Comparison of ENCODE assay signal across 16 cellular contexts in genomic region chr2:56483081-56483480, GRCh38.
DNase-seq lines count a peak whose midpoint lies in the region; ATAC-seq, FAIRE-seq and TF ChIP-seq lines count a peak whose summit lies in the region.
"Had no signal": no experiment of that assay in that cellular context is flagged by ENCODE, and none has a peak within 500 bp of the region (broad histone marks: within the 10 kb centered on the region; RNA-seq: fewer than 3 reads in every experiment).

No MANE protein-coding gene starts in this region.

- H3K79me2 ChIP-seq in mammary epithelial cell (ENCODE audit: insufficient read depth, low read length): no peaks in the 10 kb centered on the region

- no peaks in the 10 kb centered on the region for H4K20me1 ChIP-seq in mammary epithelial cell (ENCODE audit: insufficient read depth, low read length)

- peak; percentile 4 for DNase-seq in AG08395 (ENCODE audit: low spot score)
- peak; percentile 24 for DNase-seq in EL
- peak; percentile 55 for DNase-seq in RCC 7860 (ENCODE audit: low spot score)
- peak; percentile 37 for DNase-seq in kidney tubule cell (ENCODE audit: low spot score)
- DNase-seq in gastrocnemius medialis: no peak
- no peak for DNase-seq in mammary epithelial cell
- DNase-seq in activated naive CD8-positive, alpha-beta T cell treated with anti-CD3 and anti-CD28 coated beads, Interleukin-2, amount 50 U/mL, for 24 hours: no peak
- no peak for DNase-seq in activated CD4-positive, CD25-positive, alpha-beta regulatory T cell treated with anti-CD3 and anti-CD28 coated beads, Interleukin-2, amount 50 U/mL, for 72 hours
- DNase-seq: CD4-positive, alpha-beta T cell; DMS53; GM23248; NCI-H1048; NCI-H146; NCI-H2081 treated with DMSO at 0.1 percent for 48 hours; NCI-H526; SIG-M5 had no signal

- no peaks in the 10 kb centered on the region for H3K36me3 Mint-ChIP-seq in activated naive CD8-positive, alpha-beta T cell treated with anti-CD3 and anti-CD28 coated beads, Interleukin-2, amount 50 U/mL, for 24 hours (ENCODE audit: low read depth)

- no peak overlapping the region for H2AFZ ChIP-seq in mammary epithelial cell (ENCODE audit: low read depth, low read length)
- H2AFZ ChIP-seq: GM23248 had no signal

- H3K4me1 Mint-ChIP-seq in activated naive CD8-positive, alpha-beta T cell treated with anti-CD3 and anti-CD28 coated beads, Interleukin-2, amount 50 U/mL, for 24 hours: no peaks in the 10 kb centered on the region

- no peak overlapping the region for H3K9ac ChIP-seq in mammary epithelial cell (ENCODE audit: insufficient read depth, low read length)
- H3K9ac ChIP-seq: GM23248 had no signal

- 24% methylated on average over 2 of the region's 2 CpGs for WGBS in mammary epithelial cell (ENCODE audit: low coverage, missing lambda C conversion rate)

- H3K27me3 ChIP-seq in gastrocnemius medialis (no peaks in the 10 kb centered on the region), mammary epithelial cell (ENCODE audit: insufficient read depth, low read length) (no peaks in the 10 kb centered on the region)

- intact Hi-C loops in gastrocnemius medialis (cut with DNase I; ENCODE audit: low total_unique reads) (no loop called here), mammary epithelial cell (cut with micrococcal nuclease) (no loop called here)

- H3K36me3 ChIP-seq in gastrocnemius medialis: no peaks in the 10 kb centered on the region
- no peaks in the 10 kb centered on the region for H3K36me3 ChIP-seq in mammary epithelial cell (ENCODE audit: insufficient read depth, low read length)

- H3K27me3 Mint-ChIP-seq in activated naive CD8-positive, alpha-beta T cell treated with anti-CD3 and anti-CD28 coated beads, Interleukin-2, amount 50 U/mL, for 24 hours: no peaks in the 10 kb centered on the region
- H3K27me3 Mint-ChIP-seq: CD4-positive, alpha-beta T cell had no signal

- no peaks in the 10 kb centered on the region for H3K9me3 ChIP-seq in gastrocnemius medialis
- no peaks in the 10 kb centered on the region for H3K9me3 ChIP-seq in mammary epithelial cell (replicated peaks; ENCODE audit: insufficient read depth, low read length)

- no peak overlapping the region for H3K4me3 Mint-ChIP-seq in activated naive CD8-positive, alpha-beta T cell treated with anti-CD3 and anti-CD28 coated beads, Interleukin-2, amount 50 U/mL, for 24 hours
- H3K4me3 Mint-ChIP-seq: CD4-positive, alpha-beta T cell had no signal

- CTCF ChIA-PET in mammary epithelial cell (lab: Charles Lee; ENCODE audit: low non-redundant PET): no interaction called here

- peak; percentile 80 for FAIRE-seq in RCC 7860 (lab: Jason Lieb, UNC)

- no peak for TF ChIP-seq POLR2A in gastrocnemius medialis (IDR thresholded peaks at IDR 0.05)

- H3K4me2 ChIP-seq in mammary epithelial cell (ENCODE audit: insufficient read depth, low read depth, low read length): no peak overlapping the region

- H3K4me1 ChIP-seq in gastrocnemius medialis (no peaks in the 10 kb centered on the region), mammary epithelial cell (ENCODE audit: insufficient read depth, low read length) (no peaks in the 10 kb centered on the region)

- no TSS peak for BruUV-seq in mammary epithelial cell (replicated peaks; lab: Mats Ljungman, UMichigan)

- no peak overlapping the region for H3K27ac Mint-ChIP-seq in activated naive CD8-positive, alpha-beta T cell treated with anti-CD3 and anti-CD28 coated beads, Interleukin-2, amount 50 U/mL, for 24 hours
- H3K27ac Mint-ChIP-seq: CD4-positive, alpha-beta T cell had no signal

- peaks cover 4% of the 10 kb centered on the region for H3K9me3 Mint-ChIP-seq in activated naive CD8-positive, alpha-beta T cell treated with anti-CD3 and anti-CD28 coated beads, Interleukin-2, amount 50 U/mL, for 24 hours

- in situ Hi-C loops in gastrocnemius medialis (cut with MboI; ENCODE audit: low sequenced_read_pairs in 4 of 4): loop anchor here in 1 of 4 donors (5.0 kb wide), 1 partner anchor 44 kb away; no protein-coding TSS in a partner anchor
- in situ Hi-C loops in mammary epithelial cell (cut with MboI; ENCODE audit: low sequenced_read_pairs in 2 of 2): no loop called here

- TF ChIP-seq CTCF in gastrocnemius medialis (IDR thresholded peaks at IDR 0.05 in 4 of 5, conservative IDR thresholded peaks at IDR 0.05 in 1 of 5): no peak
- TF ChIP-seq CTCF in mammary epithelial cell (conservative IDR thresholded peaks at IDR 0.05 in 1 of 2, IDR thresholded peaks at IDR 0.05 in 1 of 2; ENCODE audit: extremely low read depth in 1 of 2, insufficient read depth in 1 of 2, low read depth in 1 of 2, low read length in 2 of 2): no peak

- no peak overlapping the region for H3K4me3 ChIP-seq in gastrocnemius medialis
- no peak overlapping the region for H3K4me3 ChIP-seq in mammary epithelial cell (replicated peaks in 1 of 3; ENCODE audit: insufficient read depth in 1 of 3, low read depth in 2 of 3, low read length in 3 of 3)
- H3K4me3 ChIP-seq: GM23248 had no signal

- no peak for ATAC-seq in gastrocnemius medialis
- ATAC-seq in activated naive CD8-positive, alpha-beta T cell treated with anti-CD3 and anti-CD28 coated beads, Interleukin-2, amount 50 U/mL, for 24 hours: no peak

- dilution Hi-C loops in mammary epithelial cell (cut with HindIII; ENCODE audit: low sequenced_read_pairs): no loop called here

- H3K27ac ChIP-seq in gastrocnemius medialis (no peak overlapping the region), mammary epithelial cell (ENCODE audit: insufficient read depth, low read depth, low read length) (no peak overlapping the region)
- H3K27ac ChIP-seq: GM23248 had no signal

Comparison
In these comparisons a context has a peak if more than half of its experiments do, and no peak if none do; other contexts are left out.
1. DNase-seq: peak in AG08395 (single experiment), EL (single experiment), RCC 7860 (single experiment) and kidney tubule cell (single experiment); none in gastrocnemius medialis (0 of 2), mammary epithelial cell (single experiment), activated naive CD8-positive, alpha-beta T cell treated with anti-CD3 and anti-CD28 coated beads, Interleukin-2, amount 50 U/mL, for 24 hours (single experiment) and activated CD4-positive, CD25-positive, alpha-beta regulatory T cell treated with anti-CD3 and anti-CD28 coated beads, Interleukin-2, amount 50 U/mL, for 72 hours (single experiment).